Comparison of ENCODE assay signal across 8 cellular contexts in genomic region chrX:151921292-151921691, GRCh38. TPM values are rescaled to one million over a fixed set of nuclear protein-coding genes. Genes with fewer than 3 reads are reported as not detected.
"Had no signal": no experiment of that assay in that cellular context is flagged by ENCODE, and none has a peak within 500 bp of the region (broad histone marks: within the 10 kb centered on the region; RNA-seq: fewer than 3 reads in every experiment).

No MANE protein-coding gene starts in this region.

- H3K27ac ChIP-seq: HL-60 had no signal

- DNase-seq: H9, HCEC 1CT, KBM-7 had no signal

- H3K4me3 ChIP-seq: GM23338 had no signal

- H3K4me2 ChIP-seq: GM23338 had no signal

- H2AFZ ChIP-seq: GM23338 had no signal

- ATAC-seq: GM23338, HepG2 had no signal

RNA-seq across cellular contexts. Expression of gene MAGEA4, which starts 8.6 kb away (rescaled TPM):
- total RNA-seq: HepG2, HT1080 had no signal
- polyA plus RNA-seq: HepG2, IgD-negative memory B cell had no signal

RNA-seq across cellular contexts. Expression of gene GABRE, which starts 53.2 kb away (rescaled TPM):
- polyA plus RNA-seq: IgD-negative memory B cell had no signal
